Comparison of ENCODE assay signal across 10 cellular contexts in genomic region chr2:222722327-222722946, GRCh38. TPM values are rescaled to one million over a fixed set of nuclear protein-coding genes. Genes with fewer than 3 reads are reported as not detected.
A peak's percentile ranks its signal among the peaks of the same experiment; 100 is the strongest.
DNase-seq lines count a peak whose midpoint lies in the region; ATAC-seq and TF ChIP-seq lines count a peak whose summit lies in the region.
"Had no signal": no experiment of that assay in that cellular context is flagged by ENCODE, and none has a peak within 500 bp of the region (broad histone marks: within the 10 kb centered on the region; RNA-seq: fewer than 3 reads in every experiment).

No MANE protein-coding gene starts in this region.

- H3K4me3 ChIP-seq in AG10803 (ENCODE audit: low read length) = no peak overlapping the region
- H3K4me3 ChIP-seq: stomach had no signal

- H3K36me3 Mint-ChIP-seq in endothelial cell (ENCODE audit: low read depth, unreplicated experiment) (peaks cover 6% of the 10 kb centered on the region), CD14-positive monocyte (peaks cover 0 to 2% of the 10 kb centered on the region in 2 donors)

- DNase-seq in AG10803 (ENCODE audit: low read depth) (peak; percentile 82), astrocyte of the hippocampus (ENCODE audit: low read depth, low spot score) (peak; percentile 71), endothelial cell (ENCODE audit: low spot score) (no peak), hippocampal formation (lab: John Stamatoyannopoulos, UW) (no peak), cortex of kidney (lab: John Stamatoyannopoulos, UW) (no peak), CD14-positive monocyte (ENCODE audit: low spot score) (no peak)
- DNase-seq: occipital lobe, stomach had no signal

- no peak overlapping the region for H3K27ac Mint-ChIP-seq in endothelial cell (ENCODE audit: unreplicated experiment)
- no peak overlapping the region for H3K27ac Mint-ChIP-seq in CD14-positive monocyte

- intact Hi-C loops in CD14-positive monocyte (cut with micrococcal nuclease) = no loop called here

- H3K27me3 Mint-ChIP-seq in endothelial cell (ENCODE audit: unreplicated experiment) (no peaks in the 10 kb centered on the region), CD14-positive monocyte (ENCODE audit: low read depth in 3 of 3) (peaks cover 0 to 3% (median 0%) of the 10 kb centered on the region in 3 donors)

- TF ChIP-seq CTCF in AG10803 (conservative IDR thresholded peaks at IDR 0.05; ENCODE audit: low read length) = no peak
- no peak for TF ChIP-seq CTCF in endothelial cell (IDR thresholded peaks at IDR 0.05; ENCODE audit: unreplicated experiment)
- no peak for TF ChIP-seq CTCF in CD14-positive monocyte (IDR thresholded peaks at IDR 0.05)

- H3K4me3 Mint-ChIP-seq in endothelial cell (ENCODE audit: unreplicated experiment) (no peak overlapping the region), CD14-positive monocyte (no peak overlapping the region)

- H3K9me3 Mint-ChIP-seq in endothelial cell (ENCODE audit: unreplicated experiment) (no peaks in the 10 kb centered on the region), CD14-positive monocyte (peaks cover 8 to 16% (median 10%) of the 10 kb centered on the region in 7 donors)

- H3K4me1 Mint-ChIP-seq in endothelial cell (ENCODE audit: unreplicated experiment) = no peaks in the 10 kb centered on the region
- H3K4me1 Mint-ChIP-seq in CD14-positive monocyte = no peaks in the 10 kb centered on the region

- peak; percentile 99 for ATAC-seq in GM19372 (IDR thresholded peaks at IDR 0.05; ENCODE audit: low read depth, unreplicated experiment)
- ATAC-seq in HG03045 (IDR thresholded peaks at IDR 0.05; ENCODE audit: unreplicated experiment) = peak; percentile 94

RNA-seq across cellular contexts. Expression of gene MOGAT1, which starts 51.0 kb away (rescaled TPM):
- 0.26 TPM for total RNA-seq in endothelial cell (ENCODE audit: unreplicated experiment)
- polyA plus RNA-seq in CD14-positive monocyte = not detected
- total RNA-seq: occipital lobe had no signal

Comparison
In these comparisons a context has a peak if more than half of its experiments do, and no peak if none do; other contexts are left out.
1. DNase-seq: peak in AG10803 (single experiment) and astrocyte of the hippocampus (single experiment); none in endothelial cell (single experiment), hippocampal formation (0 of 2), cortex of kidney (single experiment) and CD14-positive monocyte (single experiment).